28 cellular contexts compared by ENCODE assay signal in the genomic region with DNA sequence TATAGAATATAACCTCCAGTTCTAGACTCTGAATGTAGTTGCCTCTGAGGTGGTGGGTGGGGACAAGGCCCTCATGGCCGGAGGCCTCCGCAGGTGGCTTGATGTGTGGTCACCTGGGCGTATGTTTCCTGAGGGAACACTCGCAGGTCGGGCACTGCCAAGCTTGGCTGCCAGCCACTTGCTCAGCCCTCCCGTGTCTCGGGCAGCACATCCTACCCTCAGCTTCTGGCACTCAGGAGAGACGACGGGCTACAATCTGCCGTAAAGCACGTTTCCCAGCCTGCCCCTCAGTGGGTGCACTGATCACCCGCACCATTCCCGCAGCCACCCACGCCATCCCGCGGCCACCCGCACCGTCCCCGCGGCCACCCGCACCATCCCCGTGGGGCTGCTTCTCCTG.
"Had no signal": no experiment of that assay in that cellular context is flagged by ENCODE, and none has a peak within 500 bp of the region (broad histone marks: within the 10 kb centered on the region; RNA-seq: fewer than 3 reads in every experiment).

No MANE protein-coding gene starts in this region.

- H3K27me3 Mint-ChIP-seq: activated CD4-positive, alpha-beta memory T cell treated with anti-CD3 and anti-CD28 coated beads for 36 hours; activated CD4-positive, alpha-beta T cell treated with anti-CD3 and anti-CD28 coated beads, Interleukin-2, amount 10 ng/mL, durations not matched to agents 24 days and 14 days; activated T-helper 17 cell treated with anti-CD3 and anti-CD28 coated beads, Interleukin-2, amount 50 U/mL, for 72 hours had no signal

- H3K4me1 ChIP-seq: neural progenitor cell, transverse colon had no signal

- ATAC-seq: activated T-cell treated with anti-CD3 and anti-CD28 coated beads, Interleukin-2, amount 50 U/mL, for 4 hours; activated T-helper 17 cell treated with anti-CD3 and anti-CD28 coated beads, Interleukin-2, amount 50 U/mL, for 72 hours; esophagus mucosa; left lobe of liver; natural killer cell; sciatic nerve; stimulated activated naive CD8-positive, alpha-beta T cell treated with anti-CD3 and anti-CD28 coated beads, Interleukin-15, Interleukin-2, amounts not matched to agents 100 U/mL and 50 U/mL, for 24 hours had no signal

- DNase-seq: activated CD4-positive, alpha-beta memory T cell treated with anti-CD3 and anti-CD28 coated beads for 36 hours; activated CD4-positive, alpha-beta T cell treated with anti-CD3 and anti-CD28 coated beads, Interleukin-2, amount 10 ng/mL, durations not matched to agents 24 days and 14 days; activated CD4-positive, CD25-positive, alpha-beta regulatory T cell treated with anti-CD3 and anti-CD28 coated beads, Interleukin-2, amount 50 U/mL, for 72 hours; activated CD8-positive, alpha-beta memory T cell treated with anti-CD3 and anti-CD28 coated beads, Interleukin-2, amount 50 U/mL, for 4 hours; activated gamma-delta T cell treated with Interleukin-2 at 50 U/mL for 16 hours; activated naive CD4-positive, alpha-beta T cell treated with anti-CD3 and anti-CD28 coated beads, Interleukin-2, amount 50 U/mL, for 16 hours; activated T-cell treated with anti-CD3 and anti-CD28 coated beads, Interleukin-2, amount 50 U/mL, for 4 hours; amygdala; endodermal cell; foreskin fibroblast; head of caudate nucleus; hippocampal formation; immature natural killer cell; mesendoderm; natural killer cell; stimulated activated CD4-positive, alpha-beta T cell treated with anti-CD3 and anti-CD28 coated beads, Interleukin-12 subunit alpha, Interleukin-12 subunit beta, amount 100 ng/mL, for 4 hours; stimulated activated CD4-positive, alpha-beta T cell treated with anti-CD3 and anti-CD28 coated beads, Interleukin-4, amount 100 ng/mL, for 1 hour; stimulated activated naive CD8-positive, alpha-beta T cell treated with anti-CD3 and anti-CD28 coated beads, Interleukin-15, Interleukin-2, amounts not matched to agents 100 U/mL and 50 U/mL, for 24 hours; T-helper 2 cell; testis; transverse colon had no signal

- H3K4me2 ChIP-seq: neural progenitor cell had no signal

- H3K27ac ChIP-seq: neural progenitor cell, skin epidermis, transverse colon had no signal

- H3K27ac Mint-ChIP-seq: activated CD4-positive, alpha-beta memory T cell treated with anti-CD3 and anti-CD28 coated beads for 36 hours; activated CD4-positive, alpha-beta T cell treated with anti-CD3 and anti-CD28 coated beads, Interleukin-2, amount 10 ng/mL, durations not matched to agents 24 days and 14 days; activated T-helper 17 cell treated with anti-CD3 and anti-CD28 coated beads, Interleukin-2, amount 50 U/mL, for 72 hours; endodermal cell; natural killer cell; neural progenitor cell had no signal

- H3K4me1 Mint-ChIP-seq: activated CD4-positive, alpha-beta T cell treated with anti-CD3 and anti-CD28 coated beads, Interleukin-2, amount 10 ng/mL, durations not matched to agents 24 days and 14 days; endodermal cell; neural progenitor cell had no signal

- H3K9ac ChIP-seq: neural progenitor cell had no signal

- H3K27me3 ChIP-seq: neural progenitor cell, testis, transverse colon had no signal

- H3K9me3 ChIP-seq: testis, transverse colon had no signal

- H3K9me3 Mint-ChIP-seq: activated CD4-positive, alpha-beta memory T cell treated with anti-CD3 and anti-CD28 coated beads for 36 hours; activated CD4-positive, alpha-beta T cell treated with anti-CD3 and anti-CD28 coated beads, Interleukin-2, amount 10 ng/mL, durations not matched to agents 24 days and 14 days; activated T-cell treated with anti-CD3 and anti-CD28 coated beads, Interleukin-2, amount 50 U/mL, for 4 hours; activated T-helper 17 cell treated with anti-CD3 and anti-CD28 coated beads, Interleukin-2, amount 50 U/mL, for 72 hours; endodermal cell; immature natural killer cell; natural killer cell; neural progenitor cell had no signal

- H3K4me3 ChIP-seq: lung, neural progenitor cell, skin epidermis, testis, transverse colon had no signal

- H3K36me3 Mint-ChIP-seq: natural killer cell had no signal

- H3K4me3 Mint-ChIP-seq: activated CD4-positive, alpha-beta memory T cell treated with anti-CD3 and anti-CD28 coated beads for 36 hours; activated CD4-positive, alpha-beta T cell treated with anti-CD3 and anti-CD28 coated beads, Interleukin-2, amount 10 ng/mL, durations not matched to agents 24 days and 14 days; activated T-cell treated with anti-CD3 and anti-CD28 coated beads, Interleukin-2, amount 50 U/mL, for 4 hours; activated T-helper 17 cell treated with anti-CD3 and anti-CD28 coated beads, Interleukin-2, amount 50 U/mL, for 72 hours; endodermal cell; immature natural killer cell; natural killer cell; neural progenitor cell had no signal

- H3K36me3 ChIP-seq: neural progenitor cell, transverse colon had no signal
